Comparison of ENCODE assay signal across 27 cellular contexts in genomic region chr2:120641366-120641771, GRCh38.
DNase-seq lines count a peak whose midpoint lies in the region; FAIRE-seq and TF ChIP-seq lines count a peak whose summit lies in the region.
"Had no signal": no experiment of that assay in that cellular context is flagged by ENCODE, and none has a peak within 500 bp of the region (broad histone marks: within the 10 kb centered on the region; RNA-seq: fewer than 3 reads in every experiment).

No MANE protein-coding gene starts in this region.

- H3K4ac ChIP-seq in mesendoderm (ENCODE audit: low read depth, low read length): no peak overlapping the region

- no peaks in the 10 kb centered on the region for H3K79me1 ChIP-seq in mesendoderm (ENCODE audit: low read length)

- H3K27ac ChIP-seq in left ventricle myocardium inferior (replicated peaks) (no peak overlapping the region), mesendoderm (ENCODE audit: low read depth, low read length) (no peak overlapping the region), transverse colon (no peak overlapping the region)
- H3K27ac ChIP-seq: body of pancreas, SK-N-MC, skin epidermis, stomach had no signal

- H3K27me3 ChIP-seq in left ventricle myocardium inferior (ENCODE audit: low read depth): no peaks in the 10 kb centered on the region
- H3K27me3 ChIP-seq in mesendoderm (ENCODE audit: insufficient read depth, low read length, poor library complexity): no peaks in the 10 kb centered on the region
- H3K27me3 ChIP-seq in transverse colon: no peaks in the 10 kb centered on the region
- H3K27me3 ChIP-seq: body of pancreas, stomach had no signal

- H3K4me1 ChIP-seq in left ventricle myocardium inferior (no peaks in the 10 kb centered on the region), mesendoderm (ENCODE audit: control insufficient read depth, low read depth, low read length) (no peaks in the 10 kb centered on the region), transverse colon (no peaks in the 10 kb centered on the region)
- H3K4me1 ChIP-seq: body of pancreas, stomach had no signal

- intact Hi-C loops in cardiac septum (cut with DNase I) (no loop called here), left ventricle myocardium inferior (cut with micrococcal nuclease) (no loop called here), transverse colon (cut with DNase I; ENCODE audit: low total_unique reads) (no loop called here)

- TF ChIP-seq EP300 in transverse colon (IDR thresholded peaks at IDR 0.05; ENCODE audit: low read depth): no peak

- TF ChIP-seq POLR2A in transverse colon (IDR thresholded peaks at IDR 0.05): no peak

- no peak overlapping the region for H4K5ac ChIP-seq in mesendoderm (ENCODE audit: low read length)

- no peak overlapping the region for H4K8ac ChIP-seq in mesendoderm (ENCODE audit: low read depth, low read length)

- no peak overlapping the region for H3K9ac ChIP-seq in mesendoderm (ENCODE audit: low read length)

- H3K18ac ChIP-seq in mesendoderm (ENCODE audit: low read length): no peak overlapping the region

- H2BK120ac ChIP-seq in mesendoderm (ENCODE audit: low read depth, low read length): no peak overlapping the region

- peak; percentile 57 for DNase-seq in cardiac septum (ENCODE audit: low spot score)
- no peak for DNase-seq in left ventricle myocardium inferior
- DNase-seq in choroid plexus epithelial cell (ENCODE audit: low read depth): peak; percentile 92
- peak; percentile 43 for DNase-seq in mesendoderm
- DNase-seq in urothelium cell line (ENCODE audit: low spot score): no peak
- DNase-seq in occipital lobe (lab: John Stamatoyannopoulos, UW): no peak
- no peak for DNase-seq in effector CD4-positive, alpha-beta T cell
- no peak for DNase-seq in transverse colon
- DNase-seq: 8988T; activated CD4-positive, CD25-positive, alpha-beta regulatory T cell; activated CD8-positive, alpha-beta memory T cell treated with anti-CD3 and anti-CD28 coated beads for 24 hours; activated naive CD4-positive, alpha-beta T cell treated with anti-CD3 and anti-CD28 coated beads, Interleukin-2, amount 50 U/mL, for 16 hours; activated T-cell treated with anti-CD3 and anti-CD28 coated beads, Interleukin-2, amount 50 U/mL, for 48 hours; body of pancreas; cortex of kidney; hypothalamus; naive thymus-derived CD8-positive, alpha-beta T cell; NCI-H1105; NCI-H2107; NCI-H524; stimulated activated CD4-positive, alpha-beta T cell treated with anti-CD3 and anti-CD28 coated beads, Interleukin-2, amount 100 ng/mL, for 48 hours; stomach had no signal

- no peaks in the 10 kb centered on the region for H3K79me2 ChIP-seq in mesendoderm (ENCODE audit: control insufficient read depth, insufficient read depth, low read length)

- H2AK5ac ChIP-seq in mesendoderm (ENCODE audit: low read length): no peak overlapping the region

- H3K4me3 ChIP-seq in left ventricle myocardium inferior (no peak overlapping the region), choroid plexus epithelial cell (ENCODE audit: low read depth, low read length) (no peak overlapping the region), mesendoderm (ENCODE audit: low read length) (no peak overlapping the region), transverse colon (no peak overlapping the region)
- H3K4me3 ChIP-seq: body of pancreas, SK-N-MC, skin epidermis, stomach had no signal

- in situ Hi-C loops in transverse colon (cut with MboI; ENCODE audit: low pct_ligation_motif_present in 1 of 4, low pct_unique_long_range_greater_than_20kb in 1 of 4, low sequenced_read_pairs in 3 of 4): no loop called here

- TF ChIP-seq CTCF in left ventricle myocardium inferior (IDR thresholded peaks at IDR 0.05; ENCODE audit: borderline replicate concordance) (no peak), choroid plexus epithelial cell (conservative IDR thresholded peaks at IDR 0.05; ENCODE audit: low read depth, low read length) (no peak), transverse colon (IDR thresholded peaks at IDR 0.05) (no peak)

- no peak overlapping the region for H3K56ac ChIP-seq in mesendoderm (ENCODE audit: low read length)

- no peak overlapping the region for H2BK5ac ChIP-seq in mesendoderm (ENCODE audit: low read length)

- H3K9me3 ChIP-seq in left ventricle myocardium inferior (replicated peaks) (no peaks in the 10 kb centered on the region), transverse colon (no peaks in the 10 kb centered on the region)
- H3K9me3 ChIP-seq: body of pancreas, stomach had no signal

- H3K4me2 ChIP-seq in mesendoderm (ENCODE audit: low read length): no peak overlapping the region

- WGBS in mesendoderm (ENCODE audit: extremely low coverage, insufficient coverage, low lambda C conversion rate): no CpG with 5 or more reads among the region's 5 CpGs
- 86% methylated on average over 5 of the region's 5 CpGs for WGBS in transverse colon (ENCODE audit: low coverage in 1 of 2), 2 donors

- peak; percentile 35 for FAIRE-seq in urothelium cell line (lab: Jason Lieb, UNC)
- FAIRE-seq: frontal cortex, keratinocyte, RCC 7860 had no signal

- no peaks in the 10 kb centered on the region for H3K36me3 ChIP-seq in left ventricle myocardium inferior
- no peaks in the 10 kb centered on the region for H3K36me3 ChIP-seq in mesendoderm (ENCODE audit: control insufficient read depth, insufficient read depth, low read length)
- no peaks in the 10 kb centered on the region for H3K36me3 ChIP-seq in transverse colon
- H3K36me3 ChIP-seq: stomach had no signal

- no peak overlapping the region for H3K23ac ChIP-seq in mesendoderm (ENCODE audit: low read length)

- H2BK15ac ChIP-seq in mesendoderm (replicated peaks; ENCODE audit: low read depth): no peak overlapping the region

Comparison
In these comparisons a context has a peak if more than half of its experiments do, and no peak if none do; other contexts are left out.
1. DNase-seq: peak in cardiac septum (single experiment), choroid plexus epithelial cell (single experiment) and mesendoderm (single experiment); none in left ventricle myocardium inferior (single experiment), urothelium cell line (single experiment), occipital lobe (single experiment), effector CD4-positive, alpha-beta T cell (single experiment) and transverse colon (single experiment).